Comparison of ENCODE assay signal across 18 cellular contexts in the genomic region with DNA sequence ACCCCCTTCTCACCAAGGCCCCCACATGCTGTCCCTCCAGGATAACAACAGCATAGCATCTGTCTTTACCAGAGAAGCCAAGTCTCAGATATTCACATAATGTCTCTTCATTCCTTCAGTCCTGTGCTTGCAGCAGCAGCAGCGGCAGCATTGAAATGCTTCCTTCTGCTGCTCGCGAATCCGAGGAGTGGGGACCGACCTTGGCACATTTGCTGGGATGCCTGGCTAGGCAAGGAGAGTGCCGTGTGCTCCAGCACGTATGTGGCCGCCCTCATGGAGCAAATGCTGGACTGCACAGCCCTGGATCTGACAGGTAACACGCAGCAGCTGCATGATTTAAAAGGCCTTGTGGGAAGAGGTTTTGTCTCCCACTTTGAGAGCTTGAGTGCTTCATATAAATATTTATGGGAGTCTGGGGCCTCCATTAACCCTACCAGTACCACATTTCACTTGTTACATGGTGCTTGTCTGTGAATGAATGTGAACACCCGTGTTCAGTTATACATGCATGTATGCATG. TPM values are rescaled to one million over a fixed set of nuclear protein-coding genes. Genes with fewer than 3 reads are reported as not detected.
A peak's percentile ranks its signal among the peaks of the same experiment; 100 is the strongest.
DNase-seq lines count a peak whose midpoint lies in the region; ATAC-seq, FAIRE-seq and TF ChIP-seq lines count a peak whose summit lies in the region.
"Had no signal": no experiment of that assay in that cellular context is flagged by ENCODE, and none has a peak within 500 bp of the region (broad histone marks: within the 10 kb centered on the region; RNA-seq: fewer than 3 reads in every experiment).

No MANE protein-coding gene starts in this region.

- H3K36me3 ChIP-seq in neural cell (ENCODE audit: insufficient read depth, low read length) = no peaks in the 10 kb centered on the region
- H3K36me3 ChIP-seq: HAP-1 had no signal

- peak overlapping the region; percentile 45 for H3K4me3 ChIP-seq in neural cell (ENCODE audit: low read length)
- H3K4me3 ChIP-seq: GM12878, GM23248, HAP-1 had no signal

- H3K9me2 ChIP-seq in neural cell (ENCODE audit: insufficient read depth, low read length) = no peaks in the 10 kb centered on the region

- no peaks in the 10 kb centered on the region for H3F3A ChIP-seq in neural cell (ENCODE audit: insufficient read depth, low read length, poor library complexity, severe bottlenecking)

- TF ChIP-seq CTCF in neural cell (IDR thresholded peaks at IDR 0.05; ENCODE audit: poor library complexity, severe bottlenecking) = no peak

- TF ChIP-seq RAD21 in neural cell (conservative IDR thresholded peaks at IDR 0.05) = peak; percentile 25

- peak overlapping the region; percentile 42 for H3K4me2 ChIP-seq in neural cell (ENCODE audit: low read length)

- peaks cover 51% of the 10 kb centered on the region for H3K27me3 ChIP-seq in neural cell (ENCODE audit: insufficient read depth, low read depth, low read length)

- H4K20me1 ChIP-seq in neural cell (ENCODE audit: insufficient read depth) = no peaks in the 10 kb centered on the region

- no peak overlapping the region for H2AFZ ChIP-seq in neural cell (ENCODE audit: low read depth, low read length)
- H2AFZ ChIP-seq: GM23248 had no signal

- peak overlapping the region; percentile 6 for H3K9ac ChIP-seq in neural cell (ENCODE audit: low read length)
- H3K9ac ChIP-seq: GM23248 had no signal

- peak; percentile 26 for FAIRE-seq in HTR-8/SVneo (lab: Jason Lieb, UNC)
- FAIRE-seq: A204.1, D721Med had no signal

- ATAC-seq in GM18519 (IDR thresholded peaks at IDR 0.05; ENCODE audit: low FRiP score, unreplicated experiment) = no peak
- ATAC-seq: GM12878 had no signal

- no peak for DNase-seq in HTR-8/SVneo (ENCODE audit: insufficient read length, low spot score)
- peak; percentile 13 to 32 for DNase-seq in NCI-H187 (lab: John Stamatoyannopoulos, UW)
- DNase-seq in retina = peak; percentile 50
- no peak for DNase-seq in cerebellar nuclear complex (lab: John Stamatoyannopoulos, UW)
- no peak for DNase-seq in amniotic stem cell (lab: John Stamatoyannopoulos, UW)
- DNase-seq in UCSD-AML1 (lab: John Stamatoyannopoulos, UW; ENCODE audit: unreplicated experiment) = no peak
- DNase-seq: ACHN; Caco-2; CD4-positive, alpha-beta T cell; GM23248; KG1 had no signal

- H3K9me3 ChIP-seq in neural cell (ENCODE audit: low read length) = no peaks in the 10 kb centered on the region
- H3K9me3 ChIP-seq: Caco-2, HAP-1 had no signal

- no peak for TF ChIP-seq EP300 in neural cell (conservative IDR thresholded peaks at IDR 0.05; ENCODE audit: poor library complexity, severe bottlenecking)

- peak overlapping the region; percentile 7 for H3K27ac ChIP-seq in neural cell (ENCODE audit: low read length)
- H3K27ac ChIP-seq: C4-2B, GM23248 had no signal

- H3K79me2 ChIP-seq in neural cell (replicated peaks; ENCODE audit: insufficient read depth, low read length) = no peaks in the 10 kb centered on the region

TF ChIP-seq in neural cell, 6 proteins besides CTCF, POLR2A, EP300 and RAD21:
- TF ChIP-seq POLR2AphosphoS5 (IDR thresholded peaks at IDR 0.05) (peak; percentile 32), EZH2 (IDR thresholded peaks at IDR 0.05; ENCODE audit: borderline replicate concordance, insufficient read depth, low read length, poor library complexity, severe bottlenecking) (no peak), MXI1 (conservative IDR thresholded peaks at IDR 0.05; ENCODE audit: poor library complexity, severe bottlenecking) (no peak), SMC3 (conservative IDR thresholded peaks at IDR 0.05; ENCODE audit: poor library complexity) (no peak), TAF1 (IDR thresholded peaks at IDR 0.05; ENCODE audit: low read depth) (peak; percentile 30)
- TF ChIP-seq, protein P1, sequence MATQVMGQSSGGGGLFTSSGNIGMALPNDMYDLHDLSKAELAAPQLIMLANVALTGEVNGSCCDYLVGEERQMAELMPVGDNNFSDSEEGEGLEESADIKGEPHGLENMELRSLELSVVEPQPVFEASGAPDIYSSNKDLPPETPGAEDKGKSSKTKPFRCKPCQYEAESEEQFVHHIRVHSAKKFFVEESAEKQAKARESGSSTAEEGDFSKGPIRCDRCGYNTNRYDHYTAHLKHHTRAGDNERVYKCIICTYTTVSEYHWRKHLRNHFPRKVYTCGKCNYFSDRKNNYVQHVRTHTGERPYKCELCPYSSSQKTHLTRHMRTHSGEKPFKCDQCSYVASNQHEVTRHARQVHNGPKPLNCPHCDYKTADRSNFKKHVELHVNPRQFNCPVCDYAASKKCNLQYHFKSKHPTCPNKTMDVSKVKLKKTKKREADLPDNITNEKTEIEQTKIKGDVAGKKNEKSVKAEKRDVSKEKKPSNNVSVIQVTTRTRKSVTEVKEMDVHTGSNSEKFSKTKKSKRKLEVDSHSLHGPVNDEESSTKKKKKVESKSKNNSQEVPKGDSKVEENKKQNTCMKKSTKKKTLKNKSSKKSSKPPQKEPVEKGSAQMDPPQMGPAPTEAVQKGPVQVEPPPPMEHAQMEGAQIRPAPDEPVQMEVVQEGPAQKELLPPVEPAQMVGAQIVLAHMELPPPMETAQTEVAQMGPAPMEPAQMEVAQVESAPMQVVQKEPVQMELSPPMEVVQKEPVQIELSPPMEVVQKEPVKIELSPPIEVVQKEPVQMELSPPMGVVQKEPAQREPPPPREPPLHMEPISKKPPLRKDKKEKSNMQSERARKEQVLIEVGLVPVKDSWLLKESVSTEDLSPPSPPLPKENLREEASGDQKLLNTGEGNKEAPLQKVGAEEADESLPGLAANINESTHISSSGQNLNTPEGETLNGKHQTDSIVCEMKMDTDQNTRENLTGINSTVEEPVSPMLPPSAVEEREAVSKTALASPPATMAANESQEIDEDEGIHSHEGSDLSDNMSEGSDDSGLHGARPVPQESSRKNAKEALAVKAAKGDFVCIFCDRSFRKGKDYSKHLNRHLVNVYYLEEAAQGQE (IDR thresholded peaks at IDR 0.05; ENCODE audit: borderline replicate concordance) = no peak

RNA-seq across cellular contexts. Expression of a gene that starts 9.9 kb away (rescaled TPM):
- 4.7 and 5.6 TPM in 2 replicates for polyA plus RNA-seq in neural cell
- polyA minus RNA-seq in neural cell = 10.5 and 11.0 TPM in 2 replicates

Comparison
In these comparisons a context has a peak if more than half of its experiments do, and no peak if none do; other contexts are left out.
1. DNase-seq: peak in NCI-H187 (2 of 2) and retina (single experiment); none in HTR-8/SVneo (single experiment), cerebellar nuclear complex (0 of 2), amniotic stem cell (single experiment) and UCSD-AML1 (single experiment).